ENCODE assay signal across 21 cellular contexts in the genomic region with DNA sequence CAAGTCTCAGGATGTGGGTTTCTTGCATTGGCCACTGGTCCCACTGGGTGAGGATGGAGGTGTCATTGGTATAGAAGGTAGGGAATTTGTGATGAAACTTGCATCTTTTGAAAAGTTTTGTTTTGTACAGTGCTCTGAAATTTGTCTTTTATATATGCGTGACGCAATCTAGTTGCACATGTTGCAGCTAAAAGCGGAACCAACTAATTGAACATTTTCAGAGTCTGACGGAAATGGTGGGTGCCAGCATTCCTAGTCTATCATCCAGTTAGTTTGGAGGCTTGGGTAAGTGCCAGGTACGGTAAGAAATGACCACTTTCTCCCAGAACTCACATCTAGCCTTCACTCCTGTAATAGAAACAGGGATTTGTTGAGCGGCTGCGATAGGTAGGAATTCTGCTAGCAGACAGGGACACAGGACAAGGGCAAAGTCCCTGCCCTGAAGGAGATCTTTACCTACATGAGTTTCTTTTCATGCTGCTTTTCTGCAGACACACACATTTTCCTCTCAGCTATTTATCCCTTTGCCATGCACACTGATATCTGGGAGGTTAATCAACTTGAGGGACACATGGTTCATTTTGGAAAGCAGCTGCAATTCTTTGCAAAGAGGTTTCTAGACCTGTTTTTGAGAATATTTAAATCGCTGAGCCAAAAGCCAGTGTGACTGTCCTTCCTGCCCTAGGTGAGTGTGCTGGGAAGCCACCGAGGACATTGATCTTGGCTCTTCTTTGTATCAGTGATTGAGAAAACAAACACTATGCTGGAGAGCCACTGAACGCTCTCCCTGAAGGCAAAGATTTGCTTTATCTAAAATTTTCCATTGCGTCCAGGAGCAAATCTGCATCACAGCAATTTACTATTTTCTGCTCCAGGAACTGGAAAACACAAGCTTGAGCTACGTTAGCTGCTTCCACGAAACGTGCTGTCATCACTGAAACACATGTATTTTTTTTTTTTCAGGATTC.
A peak's percentile ranks its signal among the peaks of the same experiment; 100 is the strongest.
DNase-seq lines count a peak whose midpoint lies in the region; ATAC-seq lines count a peak whose summit lies in the region.
"Had no signal": no experiment of that assay in that cellular context is flagged by ENCODE, and none has a peak within 500 bp of the region (broad histone marks: within the 10 kb centered on the region; RNA-seq: fewer than 3 reads in every experiment).

No MANE protein-coding gene starts in this region.

- no peaks in the 10 kb centered on the region for H3K27me3 ChIP-seq in endocrine pancreas (ENCODE audit: control insufficient read depth, insufficient read depth, low read length)
- H3K27me3 ChIP-seq: foreskin keratinocyte, upper lobe of left lung had no signal

- H3K4me3 ChIP-seq in endocrine pancreas (ENCODE audit: control insufficient read depth, insufficient read depth, low read length) = peak overlapping the region; percentile 35
- H3K4me3 ChIP-seq: lung, MG63, upper lobe of left lung had no signal

- no peaks in the 10 kb centered on the region for H3K36me3 ChIP-seq in endocrine pancreas (ENCODE audit: control insufficient read depth, insufficient read depth, low read length)
- H3K36me3 ChIP-seq: MG63, upper lobe of left lung had no signal

- H3K9ac ChIP-seq in endocrine pancreas (ENCODE audit: control insufficient read depth, insufficient read depth, low read length) = no peak overlapping the region

- H3K4me1 ChIP-seq in endocrine pancreas (ENCODE audit: control insufficient read depth, insufficient read depth, low read length) = no peaks in the 10 kb centered on the region
- H3K4me1 ChIP-seq: foreskin keratinocyte, upper lobe of left lung had no signal

- H3K9me3 ChIP-seq in endocrine pancreas (ENCODE audit: control insufficient read depth, low read length) = no peaks in the 10 kb centered on the region
- H3K9me3 ChIP-seq: upper lobe of left lung had no signal

- in situ Hi-C loops in KBM-7 (cut with MboI; ENCODE audit: low pct_unique_long_range_greater_than_20kb, low sequenced_read_pairs) = no loop called here

- DNase-seq in KBM-7 (peak; percentile 75), SIG-M5 treated with dmso at 0.1 percent for 504 hours (lab: John Stamatoyannopoulos, UW; ENCODE audit: unreplicated experiment) (peak; percentile 61), superior temporal gyrus (ENCODE audit: extremely low spot score) (peak; percentile 42), activated T-cell treated with anti-CD3 and anti-CD28 coated beads for 4 hours (no peak), NCI-H2196 (lab: John Stamatoyannopoulos, UW; ENCODE audit: unreplicated experiment) (no peak)
- DNase-seq: activated CD4-positive, alpha-beta T cell treated with anti-CD3 and anti-CD28 coated beads, Interleukin-2, amount 10 ng/mL, durations not matched to agents 24 days and 14 days; activated gamma-delta T cell treated with Interleukin-2 at 50 U/mL for 16 hours; AML-193; COR-L47; foreskin keratinocyte; HCEC 1CT; MG63; NCI-H187; NCI-H345; nucleus accumbens; RPMI8226; T-helper 1 cell; upper lobe of left lung had no signal

- ATAC-seq in HG02840 (IDR thresholded peaks at IDR 0.05; ENCODE audit: low FRiP score, unreplicated experiment) = no peak
- ATAC-seq: foreskin keratinocyte had no signal

Comparison
In these comparisons a context has a peak if more than half of its experiments do, and no peak if none do; other contexts are left out.
1. DNase-seq: peak in KBM-7 (single experiment), SIG-M5 treated with dmso at 0.1 percent for 504 hours (single experiment) and superior temporal gyrus (single experiment); none in activated T-cell treated with anti-CD3 and anti-CD28 coated beads for 4 hours (single experiment) and NCI-H2196 (single experiment).